Comparison of ENCODE assay signal across 19 cellular contexts in the genomic region with DNA sequence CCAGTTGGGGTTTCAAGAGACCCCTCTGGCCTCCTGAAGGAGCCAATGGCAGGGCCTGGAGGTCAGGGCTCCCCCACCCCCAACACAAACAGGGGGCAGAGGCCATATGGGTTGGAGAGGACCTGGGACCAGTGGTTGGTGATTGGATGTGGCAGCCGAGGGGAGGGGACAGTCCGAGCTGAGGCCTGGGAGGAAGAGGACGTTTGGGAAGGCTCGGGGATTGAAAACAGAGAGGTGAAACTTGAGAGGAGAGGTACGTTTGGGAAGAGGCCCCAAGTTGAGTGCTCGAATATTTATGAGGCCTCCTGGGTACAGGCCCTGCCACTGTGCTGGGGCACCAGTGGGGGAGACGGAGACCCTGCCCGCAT. TPM values are rescaled to one million over a fixed set of nuclear protein-coding genes. Genes with fewer than 3 reads are reported as not detected.
A peak's percentile ranks its signal among the peaks of the same experiment; 100 is the strongest.
DNase-seq lines count a peak whose midpoint lies in the region; ATAC-seq and TF ChIP-seq lines count a peak whose summit lies in the region.
"Had no signal": no experiment of that assay in that cellular context is flagged by ENCODE, and none has a peak within 500 bp of the region (broad histone marks: within the 10 kb centered on the region; RNA-seq: fewer than 3 reads in every experiment).

No MANE protein-coding gene starts in this region.

- no peak for TF ChIP-seq CTCF in HEK293 (tag by site-specific recombination; IDR thresholded peaks at IDR 0.05)
- TF ChIP-seq CTCF in endodermal cell (conservative IDR thresholded peaks at IDR 0.05) = peak; percentile 0
- no peak for TF ChIP-seq CTCF in nephron progenitor cell (IDR thresholded peaks at IDR 0.05)
- TF ChIP-seq CTCF in hepatocyte (IDR thresholded peaks at IDR 0.05; ENCODE audit: poor library complexity) = no peak

- H3K4me1 ChIP-seq in CD8-positive, alpha-beta memory T cell (ENCODE audit: insufficient read depth, low read length) = no peaks in the 10 kb centered on the region
- H3K4me1 ChIP-seq in HEK293 (ENCODE audit: control insufficient read depth, insufficient read depth, low read length) = no peaks in the 10 kb centered on the region
- H3K4me1 ChIP-seq in endodermal cell (ENCODE audit: control insufficient read depth, insufficient read depth, low read length) = peaks cover 12% of the 10 kb centered on the region
- peaks cover 9% of the 10 kb centered on the region for H3K4me1 ChIP-seq in hepatocyte (ENCODE audit: insufficient read depth)

- no peak for ATAC-seq in GM18519 (IDR thresholded peaks at IDR 0.05; ENCODE audit: low FRiP score, unreplicated experiment)
- no peak for ATAC-seq in GM19351 (IDR thresholded peaks at IDR 0.05; ENCODE audit: unreplicated experiment)
- ATAC-seq: PC-3 had no signal

- no peak for DNase-seq in CD8-positive, alpha-beta memory T cell
- DNase-seq in endodermal cell (peak; percentile 77), nephron progenitor cell (no peak), hepatocyte (ENCODE audit: low spot score) (no peak)
- DNase-seq: COR-L47, GF-D8, KG1, NCI-H1417 treated with DMSO at 0.1 percent for 48 hours, NCI-H1930, NCI-H2171 treated with DMSO at 0.1 percent for 48 hours, NCI-H446 treated with DMSO at 0.1 percent for 48 hours, PC-3 had no signal

- H3K4me2 ChIP-seq in hepatocyte = no peak overlapping the region

- H3K36me3 Mint-ChIP-seq in CD8-positive, alpha-beta memory T cell = peaks cover 0 to 2% (median 0%) of the 10 kb centered on the region in 3 donors
- H3K36me3 Mint-ChIP-seq in endodermal cell (ENCODE audit: low read depth) (no peaks in the 10 kb centered on the region), nephron progenitor cell (ENCODE audit: low read depth) (no peaks in the 10 kb centered on the region)

- no peaks in the 10 kb centered on the region for H3K79me2 ChIP-seq in hepatocyte

- H3K9me3 Mint-ChIP-seq in CD8-positive, alpha-beta memory T cell = no peaks in the 10 kb centered on the region
- H3K9me3 Mint-ChIP-seq in endodermal cell = no peaks in the 10 kb centered on the region
- H3K9me3 Mint-ChIP-seq in nephron progenitor cell = no peaks in the 10 kb centered on the region

- no peak overlapping the region for H3K4me3 ChIP-seq in CD8-positive, alpha-beta memory T cell (ENCODE audit: low read length)
- H3K4me3 ChIP-seq in HEK293 (ENCODE audit: low read depth, low read length) (no peak overlapping the region), endodermal cell (ENCODE audit: low read length) (no peak overlapping the region), hepatocyte (no peak overlapping the region)

- H3K4me1 Mint-ChIP-seq in CD8-positive, alpha-beta memory T cell = peaks cover 0 to 2% (median 0%) of the 10 kb centered on the region in 3 donors
- H3K4me1 Mint-ChIP-seq in endodermal cell (peaks cover 35% of the 10 kb centered on the region), nephron progenitor cell (peaks cover 51% of the 10 kb centered on the region)

- CTCF ChIA-PET in CD8-positive, alpha-beta memory T cell (lab: Charles Lee) = no interaction called here
- CTCF ChIA-PET in HEK293 (lab: Yijun Ruan, JAX) = no interaction called here

- no peaks in the 10 kb centered on the region for H3K36me3 ChIP-seq in CD8-positive, alpha-beta memory T cell (ENCODE audit: insufficient read depth, low read length)
- H3K36me3 ChIP-seq in HEK293 (ENCODE audit: control insufficient read depth in 2 of 2, insufficient read depth in 1 of 2, low read length in 2 of 2) = no peaks in the 10 kb centered on the region
- no peaks in the 10 kb centered on the region for H3K36me3 ChIP-seq in endodermal cell (ENCODE audit: control insufficient read depth, insufficient read depth, low read length)
- no peaks in the 10 kb centered on the region for H3K36me3 ChIP-seq in hepatocyte (replicated peaks; ENCODE audit: insufficient read depth, low read depth)

- H4K20me1 ChIP-seq in hepatocyte (ENCODE audit: insufficient read depth, poor library complexity, severe bottlenecking) = no peaks in the 10 kb centered on the region

- H3K27ac Mint-ChIP-seq in CD8-positive, alpha-beta memory T cell = peak overlapping the region in 1 of 8 donors; percentile 75
- H3K27ac Mint-ChIP-seq in endodermal cell (peak overlapping the region; percentile 94), nephron progenitor cell (no peak overlapping the region)

- H2AFZ ChIP-seq in hepatocyte = no peak overlapping the region

- H3K9ac ChIP-seq in endodermal cell (ENCODE audit: extremely low read depth, low read length, poor library complexity, severe bottlenecking) = no peak overlapping the region

- no peak overlapping the region for H3K4me3 Mint-ChIP-seq in CD8-positive, alpha-beta memory T cell
- H3K4me3 Mint-ChIP-seq in endodermal cell (no peak overlapping the region), nephron progenitor cell (peak overlapping the region; percentile 8)

- POLR2A ChIA-PET in CD8-positive, alpha-beta memory T cell (lab: Charles Lee) = no interaction called here
- POLR2A ChIA-PET in HEK293 (lab: Yijun Ruan, JAX) = no interaction called here

- no peaks in the 10 kb centered on the region for H3K27me3 Mint-ChIP-seq in CD8-positive, alpha-beta memory T cell
- H3K27me3 Mint-ChIP-seq in endodermal cell (ENCODE audit: insufficient read depth) (no peaks in the 10 kb centered on the region), nephron progenitor cell (ENCODE audit: low read depth, poor library complexity) (peaks cover 6% of the 10 kb centered on the region)

- peak overlapping the region; percentile 24 for H3K27ac ChIP-seq in CD8-positive, alpha-beta memory T cell (ENCODE audit: low read depth, low read length)
- H3K27ac ChIP-seq in HEK293 (ENCODE audit: extremely low read depth, low read depth, low read length) (no peak overlapping the region), endodermal cell (ENCODE audit: low read depth, low read length) (no peak overlapping the region), hepatocyte (no peak overlapping the region)
- H3K27ac ChIP-seq: C4-2B had no signal

- no peaks in the 10 kb centered on the region for H3K9me2 ChIP-seq in hepatocyte (replicated peaks; ENCODE audit: insufficient read depth)

- H3K9me3 ChIP-seq in CD8-positive, alpha-beta memory T cell (ENCODE audit: low read length) = no peaks in the 10 kb centered on the region
- H3K9me3 ChIP-seq in HEK293 (ENCODE audit: control insufficient read depth, insufficient read depth, low read depth, low read length) = no peaks in the 10 kb centered on the region
- H3K9me3 ChIP-seq in endodermal cell (ENCODE audit: control insufficient read depth, low read length) = no peaks in the 10 kb centered on the region
- no peaks in the 10 kb centered on the region for H3K9me3 ChIP-seq in hepatocyte (ENCODE audit: low read depth)

- H3K27me3 ChIP-seq in CD8-positive, alpha-beta memory T cell (ENCODE audit: insufficient read depth, low read length, poor library complexity, severe bottlenecking) = no peaks in the 10 kb centered on the region
- H3K27me3 ChIP-seq in endodermal cell (ENCODE audit: control insufficient read depth, insufficient read depth, low read length, poor library complexity, severe bottlenecking) (no peaks in the 10 kb centered on the region), hepatocyte (no peaks in the 10 kb centered on the region)

- WGBS in endodermal cell (ENCODE audit: insufficient coverage in 1 of 2, insufficient read length in 1 of 2), 2 experiments = 78 to 90% methylated on average over 5 to 8 of the region's 8 CpGs
- WGBS in hepatocyte (ENCODE audit: low lambda C conversion rate, missing lambda C conversion rate) = 66% methylated on average over 8 of the region's 8 CpGs

TF ChIP-seq in HEK293, 187 proteins besides CTCF, POLR2A, EP300 and RAD21:
- TF ChIP-seq, protein P1, sequence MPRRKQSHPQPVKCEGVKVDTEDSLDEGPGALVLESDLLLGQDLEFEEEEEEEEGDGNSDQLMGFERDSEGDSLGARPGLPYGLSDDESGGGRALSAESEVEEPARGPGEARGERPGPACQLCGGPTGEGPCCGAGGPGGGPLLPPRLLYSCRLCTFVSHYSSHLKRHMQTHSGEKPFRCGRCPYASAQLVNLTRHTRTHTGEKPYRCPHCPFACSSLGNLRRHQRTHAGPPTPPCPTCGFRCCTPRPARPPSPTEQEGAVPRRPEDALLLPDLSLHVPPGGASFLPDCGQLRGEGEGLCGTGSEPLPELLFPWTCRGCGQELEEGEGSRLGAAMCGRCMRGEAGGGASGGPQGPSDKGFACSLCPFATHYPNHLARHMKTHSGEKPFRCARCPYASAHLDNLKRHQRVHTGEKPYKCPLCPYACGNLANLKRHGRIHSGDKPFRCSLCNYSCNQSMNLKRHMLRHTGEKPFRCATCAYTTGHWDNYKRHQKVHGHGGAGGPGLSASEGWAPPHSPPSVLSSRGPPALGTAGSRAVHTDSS (tag by site-specific recombination; IDR thresholded peaks at IDR 0.05) = no peak
- TF ChIP-seq, protein P2, sequence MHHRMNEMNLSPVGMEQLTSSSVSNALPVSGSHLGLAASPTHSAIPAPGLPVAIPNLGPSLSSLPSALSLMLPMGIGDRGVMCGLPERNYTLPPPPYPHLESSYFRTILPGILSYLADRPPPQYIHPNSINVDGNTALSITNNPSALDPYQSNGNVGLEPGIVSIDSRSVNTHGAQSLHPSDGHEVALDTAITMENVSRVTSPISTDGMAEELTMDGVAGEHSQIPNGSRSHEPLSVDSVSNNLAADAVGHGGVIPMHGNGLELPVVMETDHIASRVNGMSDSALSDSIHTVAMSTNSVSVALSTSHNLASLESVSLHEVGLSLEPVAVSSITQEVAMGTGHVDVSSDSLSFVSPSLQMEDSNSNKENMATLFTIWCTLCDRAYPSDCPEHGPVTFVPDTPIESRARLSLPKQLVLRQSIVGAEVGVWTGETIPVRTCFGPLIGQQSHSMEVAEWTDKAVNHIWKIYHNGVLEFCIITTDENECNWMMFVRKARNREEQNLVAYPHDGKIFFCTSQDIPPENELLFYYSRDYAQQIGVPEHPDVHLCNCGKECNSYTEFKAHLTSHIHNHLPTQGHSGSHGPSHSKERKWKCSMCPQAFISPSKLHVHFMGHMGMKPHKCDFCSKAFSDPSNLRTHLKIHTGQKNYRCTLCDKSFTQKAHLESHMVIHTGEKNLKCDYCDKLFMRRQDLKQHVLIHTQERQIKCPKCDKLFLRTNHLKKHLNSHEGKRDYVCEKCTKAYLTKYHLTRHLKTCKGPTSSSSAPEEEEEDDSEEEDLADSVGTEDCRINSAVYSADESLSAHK (tag by site-specific recombination; IDR thresholded peaks at IDR 0.05) = peak; percentile 48; the same call in 1 of the 2 replicates

RNA-seq across cellular contexts. Expression of a gene that starts 53.7 kb away (rescaled TPM):
- not detected for total RNA-seq in CD8-positive, alpha-beta memory T cell
- polyA plus RNA-seq in CD8-positive, alpha-beta memory T cell = not detected
- total RNA-seq in endodermal cell (not detected), hepatocyte (not detected in 2 replicates)
- not detected for polyA plus RNA-seq in endodermal cell (2013, experiment 1 of 2)
- polyA plus RNA-seq in endodermal cell (2013, experiment 2 of 2) = not detected
- not detected in 2 replicates for polyA plus RNA-seq in hepatocyte
- total RNA-seq: A673, Daoy, PC-3, SK-MEL-5 had no signal
